ENCODE assay signal across 9 cellular contexts in the genomic region with DNA sequence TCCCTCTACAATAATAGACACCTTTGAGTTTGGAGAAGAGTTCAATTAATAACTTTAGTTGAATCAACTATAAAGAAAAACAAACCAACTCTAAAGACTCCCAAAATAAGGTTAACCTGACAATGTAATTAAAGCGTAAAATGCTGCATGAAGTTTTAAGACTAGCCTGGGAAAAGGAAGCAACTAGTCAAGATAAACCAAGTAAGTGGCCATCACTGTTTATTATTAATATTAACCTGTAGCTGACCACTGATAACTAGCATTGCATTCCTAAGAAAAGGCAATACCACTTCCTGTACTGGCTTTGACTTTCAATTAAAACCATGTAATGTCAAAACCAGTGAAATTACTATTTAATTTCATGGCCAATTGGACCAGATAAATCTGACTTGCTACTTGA. TPM values are rescaled to one million over a fixed set of nuclear protein-coding genes. Genes with fewer than 3 reads are reported as not detected.
DNase-seq lines count a peak whose midpoint lies in the region; ATAC-seq and TF ChIP-seq lines count a peak whose summit lies in the region.
"Had no signal": no experiment of that assay in that cellular context is flagged by ENCODE, and none has a peak within 500 bp of the region (broad histone marks: within the 10 kb centered on the region; RNA-seq: fewer than 3 reads in every experiment).

No MANE protein-coding gene starts in this region.

- TF ChIP-seq POLR2A in heart left ventricle (IDR thresholded peaks at IDR 0.05) = no peak

- POLR2A ChIA-PET in MCF 10A (lab: Yijun Ruan, JAX) = interaction anchor here (0.9 to 8.7 kb wide), 15 partner anchors 10 to 1402 kb away, joined by 3 to 182 read pairs (median 32); a partner anchor contains a TSS

- CTCF ChIA-PET in MCF 10A (lab: Yijun Ruan, JAX) = interaction anchor here (0.8 to 5.1 kb wide), 12 partner anchors 9 to 399 kb away, joined by 3 to 43 read pairs (median 11); a partner anchor contains a TSS

- ATAC-seq in heart left ventricle = no peak
- no peak for ATAC-seq in left ventricle myocardium superior
- ATAC-seq in HG03342 (IDR thresholded peaks at IDR 0.05; ENCODE audit: unreplicated experiment) = no peak

- H3K27ac ChIP-seq in heart left ventricle = peak overlapping the region in 9 of 12 donors; percentile 3 to 100 (median 98)
- H3K27ac ChIP-seq in mesodermal cell (ENCODE audit: low read depth, low read length, severe bottlenecking) = no peak overlapping the region
- no peak overlapping the region for H3K27ac ChIP-seq in urinary bladder (ENCODE audit: low read depth)

- no peaks in the 10 kb centered on the region for H3K27me3 ChIP-seq in heart left ventricle

- H3K9me3 Mint-ChIP-seq in MCF 10A (ENCODE audit: unreplicated experiment) = no peaks in the 10 kb centered on the region

- H3K27ac Mint-ChIP-seq in MCF 10A (ENCODE audit: low read depth, unreplicated experiment) = peak overlapping the region; percentile 100

- WGBS in heart left ventricle, 4 donors = 2 to 4% (median 2%) methylated on average over 1 of the region's 1 CpG
- no CpG with 5 or more reads among the region's 1 CpG for WGBS in mesodermal cell (ENCODE audit: insufficient coverage in 2 of 2), 2 experiments
- WGBS in urinary bladder = 1% methylated on average over 1 of the region's 1 CpG

- H3K36me3 ChIP-seq in heart left ventricle (peaks cover 0 to 40% (median 28%) of the 10 kb centered on the region in 9 donors), mesodermal cell (ENCODE audit: control insufficient read depth, insufficient read depth, low read length) (peaks cover 41% of the 10 kb centered on the region), urinary bladder (ENCODE audit: insufficient read depth) (peaks cover 2% of the 10 kb centered on the region)

- H3K27me3 Mint-ChIP-seq in MCF 10A (ENCODE audit: insufficient read depth, unreplicated experiment) = no peaks in the 10 kb centered on the region

- no TSS peak for BruUV-seq in MCF 10A (replicated peaks; lab: Mats Ljungman, UMichigan)

- TF ChIP-seq CTCF in heart left ventricle (IDR thresholded peaks at IDR 0.05) = no peak
- TF ChIP-seq CTCF in MCF 10A (IDR thresholded peaks at IDR 0.05; ENCODE audit: unreplicated experiment) = no peak

- H3K4me3 ChIP-seq in heart left ventricle (peak overlapping the region; percentile 69 to 98 (median 92)), mesodermal cell (ENCODE audit: extremely low read depth, insufficient read depth, low read length, poor library complexity, severe bottlenecking) (peak overlapping the region; percentile 95), urinary bladder (ENCODE audit: low read depth, low read length) (peak overlapping the region; percentile 77)

- no peak for DNase-seq in heart left ventricle
- DNase-seq in left ventricle myocardium superior = no peak
- DNase-seq in MCF 10A (ENCODE audit: unreplicated experiment) = no peak
- no peak for DNase-seq in ureter (ENCODE audit: low spot score)
- no peak for DNase-seq in amniotic stem cell (lab: John Stamatoyannopoulos, UW)
- DNase-seq: activated CD8-positive, alpha-beta memory T cell treated with anti-CD3 and anti-CD28 coated beads, Interleukin-2, amount 50 U/mL, for 48 hours had no signal

- H3K9me3 ChIP-seq in heart left ventricle = no peaks in the 10 kb centered on the region
- H3K9me3 ChIP-seq in mesodermal cell (ENCODE audit: control insufficient read depth, low read length) = no peaks in the 10 kb centered on the region

- peak overlapping the region; percentile 100 for H3K4me3 Mint-ChIP-seq in MCF 10A (ENCODE audit: unreplicated experiment)

- H3K36me3 Mint-ChIP-seq in MCF 10A (ENCODE audit: insufficient read depth, unreplicated experiment) = peaks cover 87% of the 10 kb centered on the region

- H3K4me1 ChIP-seq in heart left ventricle (peaks cover 0 to 48% (median 26%) of the 10 kb centered on the region in 12 donors), mesodermal cell (ENCODE audit: control insufficient read depth, insufficient read depth, low read length, poor library complexity, severe bottlenecking) (no peaks in the 10 kb centered on the region), urinary bladder (ENCODE audit: insufficient read depth) (no peaks in the 10 kb centered on the region)

- peaks cover 26% of the 10 kb centered on the region for H3K4me1 Mint-ChIP-seq in MCF 10A (ENCODE audit: insufficient read depth, unreplicated experiment)

- intact Hi-C loops in heart left ventricle (cut with DNase I) = loop anchor here in 2 of 10 donors (10.0 kb wide), 2 partner anchors 544 to 554 kb away; a partner anchor contains a TSS
- intact Hi-C loops in left ventricle myocardium superior (cut with micrococcal nuclease) = no loop called here
- intact Hi-C loops in MCF 10A (cut with micrococcal nuclease) = no loop called here

RNA-seq across cellular contexts. Expression of a gene that starts 3.0 kb away (rescaled TPM):
- total RNA-seq in heart left ventricle (10 to 100 TPM; 15.8 to 29.8 (median 25.9) TPM), left ventricle myocardium superior (20.8 TPM), MCF 10A (2022) (86.0 and 94.8 TPM in 2 replicates), urinary bladder (45.2 TPM), ureter (59.0 TPM)
- polyA plus RNA-seq in heart left ventricle (10 to 100 TPM in 1 of 2 donors, 1 to 10 TPM in 1; 8.1 to 27.9 TPM), urinary bladder (28.3 TPM)
- 22.3 TPM for polyA plus RNA-seq in mesodermal cell (2013, experiment 1 of 2)
- polyA plus RNA-seq in mesodermal cell (2013, experiment 2 of 2) = 22.4 TPM

RNA-seq across cellular contexts. Expression of a gene that starts 48.9 kb away (rescaled TPM):
- total RNA-seq in heart left ventricle = 10 to 100 TPM in 7 of 9 donors, 1 to 10 TPM in 2; 9.1 to 33.2 (median 20.1) TPM
- 10 to 100 TPM in 1 of 2 donors, 1 to 10 TPM in 1; 5.2 to 12.8 TPM for polyA plus RNA-seq in heart left ventricle
- 21.6 TPM for total RNA-seq in left ventricle myocardium superior
- 65.9 and 75.9 TPM in 2 replicates for total RNA-seq in MCF 10A (2022)
- polyA plus RNA-seq in mesodermal cell (2013, experiment 1 of 2) = 7.6 TPM
- polyA plus RNA-seq in mesodermal cell (2013, experiment 2 of 2) = 9.2 TPM
- 15.1 TPM for total RNA-seq in urinary bladder
- polyA plus RNA-seq in urinary bladder = 9.5 TPM
- total RNA-seq in ureter = 61.5 TPM

Comparison
In these comparisons a context has a peak if more than half of its experiments do, and no peak if none do; other contexts are left out.
1. H3K27ac ChIP-seq: peak in heart left ventricle (9 of 12); none in mesodermal cell (single experiment) and urinary bladder (single experiment).
2. Peak in every context shown above with its lines, with median percentiles within 50 percentile points of each other: H3K4me3 ChIP-seq.